23 cellular contexts compared by ENCODE assay signal in the genomic region with DNA sequence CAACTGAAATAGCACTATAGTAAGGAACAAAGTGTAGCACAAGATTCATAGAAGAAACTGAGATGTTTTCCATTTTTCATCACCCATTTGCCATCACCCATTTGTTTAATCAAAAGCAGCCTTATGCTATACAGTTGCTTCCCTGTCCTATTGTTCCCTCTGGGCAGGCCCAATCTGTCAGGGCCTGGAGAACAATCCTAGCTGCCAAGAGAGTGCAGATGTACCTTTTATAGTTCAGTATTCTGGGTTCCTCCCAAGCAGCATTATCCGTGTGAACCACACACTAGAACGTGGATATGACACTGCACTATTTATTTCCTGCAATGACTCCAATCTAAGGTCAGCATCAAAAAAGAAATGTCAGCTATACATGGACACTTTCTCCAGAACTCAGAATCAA.
"Had no signal": no experiment of that assay in that cellular context is flagged by ENCODE, and none has a peak within 500 bp of the region (broad histone marks: within the 10 kb centered on the region; RNA-seq: fewer than 3 reads in every experiment).

No MANE protein-coding gene starts in this region.

- H3K4me3 ChIP-seq: dorsolateral prefrontal cortex, gastrocnemius medialis, heart left ventricle, left lung, neural progenitor cell, prostate gland, right atrium auricular region, testis, tibial artery had no signal

- ATAC-seq: gastrocnemius medialis; left cardiac atrium; left lung; naive thymus-derived CD4-positive, alpha-beta T cell; sciatic nerve; stimulated activated effector memory CD8-positive, alpha-beta T cell treated with anti-CD3 and anti-CD28 coated beads, Interleukin-12 subunit alpha, Interleukin-12 subunit beta, amount 100 ng/mL, for 72 hours had no signal

- H3K36me3 ChIP-seq: gastrocnemius medialis, heart left ventricle, left lung, neural progenitor cell, prostate gland, right atrium auricular region, tibial artery had no signal

- DNase-seq: effector CD4-positive, alpha-beta T cell; foreskin fibroblast; gastrocnemius medialis; heart left ventricle; hippocampal formation; left cardiac atrium; left lung; mesenchymal stem cell; midbrain; naive thymus-derived CD4-positive, alpha-beta T cell; stimulated activated CD4-positive, alpha-beta T cell treated with anti-CD3 and anti-CD28 coated beads, Interleukin-2, amount 100 ng/mL, for 24 hours; stimulated activated CD4-positive, alpha-beta T cell treated with anti-CD3 and anti-CD28 coated beads, Interleukin-4, amount 100 ng/mL, for 24 hours; stimulated activated naive CD4-positive, alpha-beta T cell treated with Interleukin-2 at 50 U/mL for 16 hours; substantia nigra; testis; tibial artery had no signal

- H3K27ac ChIP-seq: gastrocnemius medialis, heart left ventricle, left lung, neural progenitor cell, parathyroid adenoma, prostate gland, right atrium auricular region, testis, tibial artery had no signal

- H3K4me1 ChIP-seq: gastrocnemius medialis, heart left ventricle, left lung, neural progenitor cell, parathyroid adenoma, prostate gland, right atrium auricular region, testis, tibial artery had no signal

- H3K27me3 ChIP-seq: dorsolateral prefrontal cortex, gastrocnemius medialis, left lung, neural progenitor cell, right atrium auricular region, testis, tibial artery had no signal

- H3K9me3 ChIP-seq: gastrocnemius medialis, left lung, prostate gland, right atrium auricular region, testis, tibial artery had no signal
